In the genomic region with DNA sequence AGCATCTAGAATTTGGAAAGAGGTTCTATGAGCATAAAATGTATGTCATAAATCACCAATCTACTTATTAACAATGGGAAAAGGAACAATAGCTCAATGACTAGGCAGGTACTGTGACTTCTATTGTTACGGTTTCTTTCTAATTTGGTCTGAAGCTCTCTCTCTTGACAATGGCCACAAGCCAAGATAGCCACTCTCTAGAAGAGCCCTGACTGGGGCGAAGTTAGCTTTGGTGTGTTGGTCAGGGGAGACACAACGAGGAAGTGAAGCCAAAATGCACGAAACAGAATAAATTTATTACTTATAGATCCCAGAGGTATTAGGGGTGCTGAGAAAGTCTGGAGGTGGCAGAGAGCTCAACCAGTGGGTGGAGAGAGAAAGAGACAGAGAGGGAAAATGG, we compare ENCODE assay signal across 1 cellular context.
TF ChIP-seq lines count a peak whose summit lies in the region.

No MANE protein-coding gene starts in this region.

TF ChIP-seq in K562, 482 proteins besides CTCF, POLR2A, EP300 and RAD21 (continued from another document):
- TF ChIP-seq, protein P1, sequence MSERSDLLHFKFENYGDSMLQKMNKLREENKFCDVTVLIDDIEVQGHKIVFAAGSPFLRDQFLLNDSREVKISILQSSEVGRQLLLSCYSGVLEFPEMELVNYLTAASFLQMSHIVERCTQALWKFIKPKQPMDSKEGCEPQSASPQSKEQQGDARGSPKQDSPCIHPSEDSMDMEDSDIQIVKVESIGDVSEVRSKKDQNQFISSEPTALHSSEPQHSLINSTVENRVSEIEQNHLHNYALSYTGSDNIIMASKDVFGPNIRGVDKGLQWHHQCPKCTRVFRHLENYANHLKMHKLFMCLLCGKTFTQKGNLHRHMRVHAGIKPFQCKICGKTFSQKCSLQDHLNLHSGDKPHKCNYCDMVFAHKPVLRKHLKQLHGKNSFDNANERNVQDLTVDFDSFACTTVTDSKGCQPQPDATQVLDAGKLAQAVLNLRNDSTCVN (CRISPR knock-in tag; IDR thresholded peaks at IDR 0.05), result 0 out of 2 replicates have a peak, but pooled peaks have one; percentile 46
- TF ChIP-seq, protein P2, sequence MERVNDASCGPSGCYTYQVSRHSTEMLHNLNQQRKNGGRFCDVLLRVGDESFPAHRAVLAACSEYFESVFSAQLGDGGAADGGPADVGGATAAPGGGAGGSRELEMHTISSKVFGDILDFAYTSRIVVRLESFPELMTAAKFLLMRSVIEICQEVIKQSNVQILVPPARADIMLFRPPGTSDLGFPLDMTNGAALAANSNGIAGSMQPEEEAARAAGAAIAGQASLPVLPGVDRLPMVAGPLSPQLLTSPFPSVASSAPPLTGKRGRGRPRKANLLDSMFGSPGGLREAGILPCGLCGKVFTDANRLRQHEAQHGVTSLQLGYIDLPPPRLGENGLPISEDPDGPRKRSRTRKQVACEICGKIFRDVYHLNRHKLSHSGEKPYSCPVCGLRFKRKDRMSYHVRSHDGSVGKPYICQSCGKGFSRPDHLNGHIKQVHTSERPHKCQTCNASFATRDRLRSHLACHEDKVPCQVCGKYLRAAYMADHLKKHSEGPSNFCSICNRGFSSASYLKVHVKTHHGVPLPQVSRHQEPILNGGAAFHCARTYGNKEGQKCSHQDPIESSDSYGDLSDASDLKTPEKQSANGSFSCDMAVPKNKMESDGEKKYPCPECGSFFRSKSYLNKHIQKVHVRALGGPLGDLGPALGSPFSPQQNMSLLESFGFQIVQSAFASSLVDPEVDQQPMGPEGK (CRISPR knock-in tag; IDR thresholded peaks at IDR 0.05; ENCODE audit: borderline replicate concordance), result no peak
- TF ChIP-seq SMAD2 (IDR thresholded peaks at IDR 0.05; ENCODE audit: low read depth, low read length), result no peak
- 0 out of 2 replicates have a peak, but pooled peaks have one; percentile 11 for TF ChIP-seq SMARCA5 (IDR thresholded peaks at IDR 0.05)
- TF ChIP-seq, protein P3, sequence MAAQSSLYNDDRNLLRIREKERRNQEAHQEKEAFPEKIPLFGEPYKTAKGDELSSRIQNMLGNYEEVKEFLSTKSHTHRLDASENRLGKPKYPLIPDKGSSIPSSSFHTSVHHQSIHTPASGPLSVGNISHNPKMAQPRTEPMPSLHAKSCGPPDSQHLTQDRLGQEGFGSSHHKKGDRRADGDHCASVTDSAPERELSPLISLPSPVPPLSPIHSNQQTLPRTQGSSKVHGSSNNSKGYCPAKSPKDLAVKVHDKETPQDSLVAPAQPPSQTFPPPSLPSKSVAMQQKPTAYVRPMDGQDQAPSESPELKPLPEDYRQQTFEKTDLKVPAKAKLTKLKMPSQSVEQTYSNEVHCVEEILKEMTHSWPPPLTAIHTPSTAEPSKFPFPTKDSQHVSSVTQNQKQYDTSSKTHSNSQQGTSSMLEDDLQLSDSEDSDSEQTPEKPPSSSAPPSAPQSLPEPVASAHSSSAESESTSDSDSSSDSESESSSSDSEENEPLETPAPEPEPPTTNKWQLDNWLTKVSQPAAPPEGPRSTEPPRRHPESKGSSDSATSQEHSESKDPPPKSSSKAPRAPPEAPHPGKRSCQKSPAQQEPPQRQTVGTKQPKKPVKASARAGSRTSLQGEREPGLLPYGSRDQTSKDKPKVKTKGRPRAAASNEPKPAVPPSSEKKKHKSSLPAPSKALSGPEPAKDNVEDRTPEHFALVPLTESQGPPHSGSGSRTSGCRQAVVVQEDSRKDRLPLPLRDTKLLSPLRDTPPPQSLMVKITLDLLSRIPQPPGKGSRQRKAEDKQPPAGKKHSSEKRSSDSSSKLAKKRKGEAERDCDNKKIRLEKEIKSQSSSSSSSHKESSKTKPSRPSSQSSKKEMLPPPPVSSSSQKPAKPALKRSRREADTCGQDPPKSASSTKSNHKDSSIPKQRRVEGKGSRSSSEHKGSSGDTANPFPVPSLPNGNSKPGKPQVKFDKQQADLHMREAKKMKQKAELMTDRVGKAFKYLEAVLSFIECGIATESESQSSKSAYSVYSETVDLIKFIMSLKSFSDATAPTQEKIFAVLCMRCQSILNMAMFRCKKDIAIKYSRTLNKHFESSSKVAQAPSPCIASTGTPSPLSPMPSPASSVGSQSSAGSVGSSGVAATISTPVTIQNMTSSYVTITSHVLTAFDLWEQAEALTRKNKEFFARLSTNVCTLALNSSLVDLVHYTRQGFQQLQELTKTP (IDR thresholded peaks at IDR 0.05; ENCODE audit: low read depth in 1 of 2, partially characterized antibody in 2 of 2), result no peak
- TF ChIP-seq ZFP30 (CRISPR knock-in tag; IDR thresholded peaks at IDR 0.05; ENCODE audit: borderline replicate concordance), result no peak
- TF ChIP-seq STAG1 (CRISPR knock-in tag; IDR thresholded peaks at IDR 0.05; ENCODE audit: borderline replicate concordance), result no peak
- TF ChIP-seq CBX2 (IDR thresholded peaks at IDR 0.05; ENCODE audit: insufficient read depth, low read length, poor library complexity, severe bottlenecking), result no peak
- TF ChIP-seq SOX6 (IDR thresholded peaks at IDR 0.05), result peak; percentile 11
TF ChIP-seq in K562: peak in this region for 3.
